Comparison of ENCODE assay signal across 2 cellular contexts in the genomic region with DNA sequence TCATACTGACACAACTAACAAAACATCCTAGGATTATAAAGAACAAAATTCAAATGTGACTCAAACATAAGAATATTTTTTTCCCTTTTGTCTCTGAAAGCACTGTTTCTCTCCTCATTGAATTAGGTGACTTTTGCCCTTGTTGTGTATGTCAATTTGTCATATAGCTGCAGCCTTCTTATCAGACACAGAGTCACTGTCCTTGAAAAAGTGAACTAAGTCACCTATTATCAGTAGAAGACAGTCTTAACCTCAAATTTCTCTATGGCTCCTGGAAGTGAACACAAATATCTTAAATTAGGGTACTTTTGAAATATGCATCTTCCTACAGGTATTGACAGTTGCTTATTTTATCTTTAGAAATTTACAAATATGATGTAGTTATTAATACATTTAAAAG.
TF ChIP-seq lines count a peak whose summit lies in the region.

No MANE protein-coding gene starts in this region.

TF ChIP-seq in K562, 482 proteins besides CTCF, POLR2A, EP300 and RAD21 (continued from another document and continues in another):
- TF ChIP-seq, protein P1, sequence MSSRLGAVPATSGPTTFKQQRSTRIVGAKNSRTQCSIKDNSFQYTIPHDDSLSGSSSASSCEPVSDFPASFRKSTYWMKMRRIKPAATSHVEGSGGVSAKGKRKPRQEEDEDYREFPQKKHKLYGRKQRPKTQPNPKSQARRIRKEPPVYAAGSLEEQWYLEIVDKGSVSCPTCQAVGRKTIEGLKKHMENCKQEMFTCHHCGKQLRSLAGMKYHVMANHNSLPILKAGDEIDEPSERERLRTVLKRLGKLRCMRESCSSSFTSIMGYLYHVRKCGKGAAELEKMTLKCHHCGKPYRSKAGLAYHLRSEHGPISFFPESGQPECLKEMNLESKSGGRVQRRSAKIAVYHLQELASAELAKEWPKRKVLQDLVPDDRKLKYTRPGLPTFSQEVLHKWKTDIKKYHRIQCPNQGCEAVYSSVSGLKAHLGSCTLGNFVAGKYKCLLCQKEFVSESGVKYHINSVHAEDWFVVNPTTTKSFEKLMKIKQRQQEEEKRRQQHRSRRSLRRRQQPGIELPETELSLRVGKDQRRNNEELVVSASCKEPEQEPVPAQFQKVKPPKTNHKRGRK (tag; IDR thresholded peaks at IDR 0.05): no peak
- no peak for TF ChIP-seq TAF1 (IDR thresholded peaks at IDR 0.05; ENCODE audit: control insufficient read depth, extremely low read depth, insufficient read depth, low read length, severe bottlenecking)
- TF ChIP-seq GATA2 (CRISPR knock-in tag; IDR thresholded peaks at IDR 0.05): no peak
- TF ChIP-seq, protein P2, sequence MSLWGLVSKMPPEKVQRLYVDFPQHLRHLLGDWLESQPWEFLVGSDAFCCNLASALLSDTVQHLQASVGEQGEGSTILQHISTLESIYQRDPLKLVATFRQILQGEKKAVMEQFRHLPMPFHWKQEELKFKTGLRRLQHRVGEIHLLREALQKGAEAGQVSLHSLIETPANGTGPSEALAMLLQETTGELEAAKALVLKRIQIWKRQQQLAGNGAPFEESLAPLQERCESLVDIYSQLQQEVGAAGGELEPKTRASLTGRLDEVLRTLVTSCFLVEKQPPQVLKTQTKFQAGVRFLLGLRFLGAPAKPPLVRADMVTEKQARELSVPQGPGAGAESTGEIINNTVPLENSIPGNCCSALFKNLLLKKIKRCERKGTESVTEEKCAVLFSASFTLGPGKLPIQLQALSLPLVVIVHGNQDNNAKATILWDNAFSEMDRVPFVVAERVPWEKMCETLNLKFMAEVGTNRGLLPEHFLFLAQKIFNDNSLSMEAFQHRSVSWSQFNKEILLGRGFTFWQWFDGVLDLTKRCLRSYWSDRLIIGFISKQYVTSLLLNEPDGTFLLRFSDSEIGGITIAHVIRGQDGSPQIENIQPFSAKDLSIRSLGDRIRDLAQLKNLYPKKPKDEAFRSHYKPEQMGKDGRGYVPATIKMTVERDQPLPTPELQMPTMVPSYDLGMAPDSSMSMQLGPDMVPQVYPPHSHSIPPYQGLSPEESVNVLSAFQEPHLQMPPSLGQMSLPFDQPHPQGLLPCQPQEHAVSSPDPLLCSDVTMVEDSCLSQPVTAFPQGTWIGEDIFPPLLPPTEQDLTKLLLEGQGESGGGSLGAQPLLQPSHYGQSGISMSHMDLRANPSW (CRISPR knock-in tag; IDR thresholded peaks at IDR 0.05): no peak
- TF ChIP-seq TEAD4 (IDR thresholded peaks at IDR 0.05; ENCODE audit: low read length): peak; percentile 76
- no peak for TF ChIP-seq TEAD4 (CRISPR knock-in tag; IDR thresholded peaks at IDR 0.05; ENCODE audit: borderline replicate concordance)
- TF ChIP-seq GABPB2 (CRISPR knock-in tag; conservative IDR thresholded peaks at IDR 0.05): no peak
- TF ChIP-seq SOX6 (IDR thresholded peaks at IDR 0.05): peak; percentile 24; the same call in 1 of the 2 replicates
- TF ChIP-seq MTA2 (IDR thresholded peaks at IDR 0.05; ENCODE audit: low read depth): 0 out of 2 replicates have a peak, but pooled peaks have one; percentile 25
- TF ChIP-seq MYBL2 (IDR thresholded peaks at IDR 0.05; ENCODE audit: low read depth): no peak
- no peak for TF ChIP-seq MYBL2 (CRISPR knock-in tag; IDR thresholded peaks at IDR 0.05; ENCODE audit: borderline replicate concordance)
- no peak for TF ChIP-seq PTTG1 (tag; IDR thresholded peaks at IDR 0.05; ENCODE audit: low read depth)
- TF ChIP-seq, protein P3, sequence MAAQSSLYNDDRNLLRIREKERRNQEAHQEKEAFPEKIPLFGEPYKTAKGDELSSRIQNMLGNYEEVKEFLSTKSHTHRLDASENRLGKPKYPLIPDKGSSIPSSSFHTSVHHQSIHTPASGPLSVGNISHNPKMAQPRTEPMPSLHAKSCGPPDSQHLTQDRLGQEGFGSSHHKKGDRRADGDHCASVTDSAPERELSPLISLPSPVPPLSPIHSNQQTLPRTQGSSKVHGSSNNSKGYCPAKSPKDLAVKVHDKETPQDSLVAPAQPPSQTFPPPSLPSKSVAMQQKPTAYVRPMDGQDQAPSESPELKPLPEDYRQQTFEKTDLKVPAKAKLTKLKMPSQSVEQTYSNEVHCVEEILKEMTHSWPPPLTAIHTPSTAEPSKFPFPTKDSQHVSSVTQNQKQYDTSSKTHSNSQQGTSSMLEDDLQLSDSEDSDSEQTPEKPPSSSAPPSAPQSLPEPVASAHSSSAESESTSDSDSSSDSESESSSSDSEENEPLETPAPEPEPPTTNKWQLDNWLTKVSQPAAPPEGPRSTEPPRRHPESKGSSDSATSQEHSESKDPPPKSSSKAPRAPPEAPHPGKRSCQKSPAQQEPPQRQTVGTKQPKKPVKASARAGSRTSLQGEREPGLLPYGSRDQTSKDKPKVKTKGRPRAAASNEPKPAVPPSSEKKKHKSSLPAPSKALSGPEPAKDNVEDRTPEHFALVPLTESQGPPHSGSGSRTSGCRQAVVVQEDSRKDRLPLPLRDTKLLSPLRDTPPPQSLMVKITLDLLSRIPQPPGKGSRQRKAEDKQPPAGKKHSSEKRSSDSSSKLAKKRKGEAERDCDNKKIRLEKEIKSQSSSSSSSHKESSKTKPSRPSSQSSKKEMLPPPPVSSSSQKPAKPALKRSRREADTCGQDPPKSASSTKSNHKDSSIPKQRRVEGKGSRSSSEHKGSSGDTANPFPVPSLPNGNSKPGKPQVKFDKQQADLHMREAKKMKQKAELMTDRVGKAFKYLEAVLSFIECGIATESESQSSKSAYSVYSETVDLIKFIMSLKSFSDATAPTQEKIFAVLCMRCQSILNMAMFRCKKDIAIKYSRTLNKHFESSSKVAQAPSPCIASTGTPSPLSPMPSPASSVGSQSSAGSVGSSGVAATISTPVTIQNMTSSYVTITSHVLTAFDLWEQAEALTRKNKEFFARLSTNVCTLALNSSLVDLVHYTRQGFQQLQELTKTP (IDR thresholded peaks at IDR 0.05; ENCODE audit: low read depth in 1 of 2, partially characterized antibody in 2 of 2): no peak
- no peak for TF ChIP-seq NCOA2 (IDR thresholded peaks at IDR 0.05; ENCODE audit: partially characterized antibody in 2 of 2)
- TF ChIP-seq, protein P4, sequence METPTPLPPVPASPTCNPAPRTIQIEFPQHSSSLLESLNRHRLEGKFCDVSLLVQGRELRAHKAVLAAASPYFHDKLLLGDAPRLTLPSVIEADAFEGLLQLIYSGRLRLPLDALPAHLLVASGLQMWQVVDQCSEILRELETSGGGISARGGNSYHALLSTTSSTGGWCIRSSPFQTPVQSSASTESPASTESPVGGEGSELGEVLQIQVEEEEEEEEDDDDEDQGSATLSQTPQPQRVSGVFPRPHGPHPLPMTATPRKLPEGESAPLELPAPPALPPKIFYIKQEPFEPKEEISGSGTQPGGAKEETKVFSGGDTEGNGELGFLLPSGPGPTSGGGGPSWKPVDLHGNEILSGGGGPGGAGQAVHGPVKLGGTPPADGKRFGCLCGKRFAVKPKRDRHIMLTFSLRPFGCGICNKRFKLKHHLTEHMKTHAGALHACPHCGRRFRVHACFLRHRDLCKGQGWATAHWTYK (CRISPR knock-in tag; IDR thresholded peaks at IDR 0.05): no peak
- no peak for TF ChIP-seq KLF13 (tag; IDR thresholded peaks at IDR 0.05; ENCODE audit: borderline replicate concordance, low read depth)
- no peak for TF ChIP-seq ETS2 (tag; IDR thresholded peaks at IDR 0.05; ENCODE audit: borderline replicate concordance, poor library complexity, severe bottlenecking)
- TF ChIP-seq SMARCA4 (IDR thresholded peaks at IDR 0.05): peak; percentile 52; the same call in 1 of the 2 replicates
- TF ChIP-seq FOSL1 (tag; conservative IDR thresholded peaks at IDR 0.05): 0 out of 2 replicates have a peak, but pooled peaks have one; percentile 29

TF ChIP-seq in neural cell, 6 proteins besides CTCF, POLR2A, EP300 and RAD21 (continued from another document):
- TF ChIP-seq, protein P5, sequence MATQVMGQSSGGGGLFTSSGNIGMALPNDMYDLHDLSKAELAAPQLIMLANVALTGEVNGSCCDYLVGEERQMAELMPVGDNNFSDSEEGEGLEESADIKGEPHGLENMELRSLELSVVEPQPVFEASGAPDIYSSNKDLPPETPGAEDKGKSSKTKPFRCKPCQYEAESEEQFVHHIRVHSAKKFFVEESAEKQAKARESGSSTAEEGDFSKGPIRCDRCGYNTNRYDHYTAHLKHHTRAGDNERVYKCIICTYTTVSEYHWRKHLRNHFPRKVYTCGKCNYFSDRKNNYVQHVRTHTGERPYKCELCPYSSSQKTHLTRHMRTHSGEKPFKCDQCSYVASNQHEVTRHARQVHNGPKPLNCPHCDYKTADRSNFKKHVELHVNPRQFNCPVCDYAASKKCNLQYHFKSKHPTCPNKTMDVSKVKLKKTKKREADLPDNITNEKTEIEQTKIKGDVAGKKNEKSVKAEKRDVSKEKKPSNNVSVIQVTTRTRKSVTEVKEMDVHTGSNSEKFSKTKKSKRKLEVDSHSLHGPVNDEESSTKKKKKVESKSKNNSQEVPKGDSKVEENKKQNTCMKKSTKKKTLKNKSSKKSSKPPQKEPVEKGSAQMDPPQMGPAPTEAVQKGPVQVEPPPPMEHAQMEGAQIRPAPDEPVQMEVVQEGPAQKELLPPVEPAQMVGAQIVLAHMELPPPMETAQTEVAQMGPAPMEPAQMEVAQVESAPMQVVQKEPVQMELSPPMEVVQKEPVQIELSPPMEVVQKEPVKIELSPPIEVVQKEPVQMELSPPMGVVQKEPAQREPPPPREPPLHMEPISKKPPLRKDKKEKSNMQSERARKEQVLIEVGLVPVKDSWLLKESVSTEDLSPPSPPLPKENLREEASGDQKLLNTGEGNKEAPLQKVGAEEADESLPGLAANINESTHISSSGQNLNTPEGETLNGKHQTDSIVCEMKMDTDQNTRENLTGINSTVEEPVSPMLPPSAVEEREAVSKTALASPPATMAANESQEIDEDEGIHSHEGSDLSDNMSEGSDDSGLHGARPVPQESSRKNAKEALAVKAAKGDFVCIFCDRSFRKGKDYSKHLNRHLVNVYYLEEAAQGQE (IDR thresholded peaks at IDR 0.05; ENCODE audit: borderline replicate concordance): no peak
- TF ChIP-seq MXI1 (conservative IDR thresholded peaks at IDR 0.05; ENCODE audit: poor library complexity, severe bottlenecking): no peak
- no peak for TF ChIP-seq SMC3 (conservative IDR thresholded peaks at IDR 0.05; ENCODE audit: poor library complexity)
- TF ChIP-seq EZH2 (IDR thresholded peaks at IDR 0.05; ENCODE audit: borderline replicate concordance, insufficient read depth, low read length, poor library complexity, severe bottlenecking): no peak
